Comparison of ENCODE assay signal across 15 cellular contexts in the genomic region with DNA sequence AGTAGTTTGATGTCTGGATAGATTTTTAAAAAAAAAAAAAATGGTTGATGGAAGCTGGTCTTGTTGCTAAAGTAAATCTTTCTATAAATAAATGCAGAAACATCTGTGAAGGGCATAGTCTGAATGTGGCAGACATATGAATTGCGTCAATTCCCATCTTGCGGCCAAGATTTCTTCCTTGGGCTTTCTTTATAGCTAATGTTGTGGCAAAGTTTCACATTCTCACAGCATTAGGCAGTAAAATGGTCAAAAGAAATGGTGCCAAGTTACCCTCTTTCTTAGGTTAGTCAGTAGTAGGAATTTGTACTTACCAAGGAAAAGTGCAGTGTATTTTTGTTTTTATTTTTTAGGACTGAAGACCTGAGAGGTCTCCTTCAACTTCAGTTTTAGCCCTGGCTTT. TPM values are rescaled to one million over a fixed set of nuclear protein-coding genes. Genes with fewer than 3 reads are reported as not detected.
A peak's percentile ranks its signal among the peaks of the same experiment; 100 is the strongest.
DNase-seq lines count a peak whose midpoint lies in the region; FAIRE-seq and TF ChIP-seq lines count a peak whose summit lies in the region.
"Had no signal": no experiment of that assay in that cellular context is flagged by ENCODE, and none has a peak within 500 bp of the region (broad histone marks: within the 10 kb centered on the region; RNA-seq: fewer than 3 reads in every experiment).

No MANE protein-coding gene starts in this region.

- H3K4me3 Mint-ChIP-seq in H9 = 0 out of 5 replicates have a peak overlapping the region, but pooled peaks of 1 of the 2 experiments have one; percentile 13
- H3K4me3 Mint-ChIP-seq in activated naive CD4-positive, alpha-beta T cell treated with anti-CD3 and anti-CD28 coated beads for 36 hours = no peak overlapping the region

- H3K9ac ChIP-seq in H9 (ENCODE audit: extremely low read depth, insufficient read length, low read length) (no peak overlapping the region), kidney (ENCODE audit: low read length in 2 of 2) (no peak overlapping the region)

- H3K36me3 ChIP-seq in tibial artery = no peaks in the 10 kb centered on the region
- H3K36me3 ChIP-seq in kidney (ENCODE audit: control insufficient read depth in 1 of 2, insufficient read depth in 2 of 2, low read length in 2 of 2) = no peaks in the 10 kb centered on the region
- H3K36me3 ChIP-seq: lower lobe of right lung, vagina had no signal

- no peak overlapping the region for H2BK5ac ChIP-seq in H9 (ENCODE audit: insufficient read length, low read length)

- no peak overlapping the region for H3K14ac ChIP-seq in H9 (ENCODE audit: insufficient read depth, low read length)

- H3K9me3 ChIP-seq in H9 (ENCODE audit: control insufficient read depth, low read depth, low read length) = no peaks in the 10 kb centered on the region
- H3K9me3 ChIP-seq in tibial artery = no peaks in the 10 kb centered on the region
- no peaks in the 10 kb centered on the region for H3K9me3 ChIP-seq in kidney (ENCODE audit: control insufficient read depth in 1 of 2, low read length in 2 of 2)
- H3K9me3 ChIP-seq: lower lobe of right lung, vagina had no signal

- H4K5ac ChIP-seq in H9 (ENCODE audit: insufficient read length, low read depth, low read length) = no peak overlapping the region

- no peaks in the 10 kb centered on the region for H3K79me1 ChIP-seq in H9 (ENCODE audit: insufficient read depth, low read depth, low read length, poor library complexity, severe bottlenecking)

- H3K27ac Mint-ChIP-seq in H9 = peak overlapping the region; percentile 90 to 98 (median 92); a peak in 5 of 7 replicates
- H3K27ac Mint-ChIP-seq in activated naive CD4-positive, alpha-beta T cell treated with anti-CD3 and anti-CD28 coated beads for 36 hours = no peak overlapping the region
- H3K27ac Mint-ChIP-seq: progenitor cell of endocrine pancreas had no signal

- CTCF ChIA-PET in activated naive CD4-positive, alpha-beta T cell treated with anti-CD3 and anti-CD28 coated beads for 36 hours (lab: Charles Lee) = interaction anchor here (0.6 kb wide), 1 partner anchor 143 kb away, joined by 3 read pairs; no protein-coding TSS in a partner anchor

- no peak overlapping the region for H3K23ac ChIP-seq in H9 (ENCODE audit: insufficient read length, low read depth, low read length)

- no peak overlapping the region for H3K18ac ChIP-seq in H9 (ENCODE audit: insufficient read length, low read depth, low read length)

- H4K91ac ChIP-seq in H9 (ENCODE audit: insufficient read length, low read depth, low read length) = no peak overlapping the region

- H3K27ac ChIP-seq in H9 (ENCODE audit: insufficient read length, low read depth, low read length) = no peak overlapping the region
- peak overlapping the region; percentile 54 to 55 for H3K27ac ChIP-seq in tibial artery
- no peak overlapping the region for H3K27ac ChIP-seq in kidney (ENCODE audit: low read depth in 2 of 2, low read length in 2 of 2)
- H3K27ac ChIP-seq: lower lobe of right lung, vagina had no signal

- no peak overlapping the region for H2BK20ac ChIP-seq in H9 (ENCODE audit: low read depth, low read length, poor library complexity, severe bottlenecking)

- no peaks in the 10 kb centered on the region for H3K27me3 Mint-ChIP-seq in H9 (ENCODE audit: low read depth)
- peaks cover 8% of the 10 kb centered on the region for H3K27me3 Mint-ChIP-seq in activated naive CD4-positive, alpha-beta T cell treated with anti-CD3 and anti-CD28 coated beads for 36 hours (ENCODE audit: low read depth)
- H3K27me3 Mint-ChIP-seq: progenitor cell of endocrine pancreas had no signal

- H3T11ph ChIP-seq in H9 (ENCODE audit: low read length) = peak overlapping the region; percentile 57

- FAIRE-seq in kidney (lab: Jason Lieb, UNC) = no peak
- FAIRE-seq: K562 had no signal

- no peak overlapping the region for H3K4me3 ChIP-seq in tibial artery
- no peak overlapping the region for H3K4me3 ChIP-seq in kidney (ENCODE audit: low read length in 2 of 2)
- H3K4me3 ChIP-seq: K562, lower lobe of right lung, vagina had no signal

- no peaks in the 10 kb centered on the region for H3K27me3 ChIP-seq in H9 (ENCODE audit: insufficient read depth, low read length)
- H3K27me3 ChIP-seq in tibial artery = no peaks in the 10 kb centered on the region
- H3K27me3 ChIP-seq: vagina had no signal

- H2AK5ac ChIP-seq in H9 (ENCODE audit: insufficient read length, low read length) = no peak overlapping the region

- H3K56ac ChIP-seq in H9 (ENCODE audit: insufficient read length, low read depth, low read length) = no peak overlapping the region

- H3K79me2 ChIP-seq in H9 (ENCODE audit: insufficient read depth, low read length) = peaks cover 8% of the 10 kb centered on the region; the same call in 1 of the 2 replicates

- no peak for TF ChIP-seq CTCF in H9 (conservative IDR thresholded peaks at IDR 0.05)
- no peak for TF ChIP-seq CTCF in tibial artery (IDR thresholded peaks at IDR 0.05)
- no peak for TF ChIP-seq CTCF in kidney (IDR thresholded peaks at IDR 0.05; ENCODE audit: borderline replicate concordance, extremely low read depth, insufficient read depth)

- DNase-seq in H9 (no peak), amniotic stem cell (lab: John Stamatoyannopoulos, UW) (peak; percentile 61), hepatic stellate cell (ENCODE audit: low spot score) (peak; percentile 28), tibial artery (no peak), kidney (no peak), iPS-NIHi11 (ENCODE audit: low spot score) (no peak)
- no peak for DNase-seq in activated naive CD4-positive, alpha-beta T cell treated with anti-CD3 and anti-CD28 coated beads for 36 hours
- DNase-seq: central memory CD4-positive, alpha-beta T cell; DMS53; lower lobe of right lung; NCI-H2029 treated with DMSO at 0.1 percent for 48 hours had no signal

- H2BK12ac ChIP-seq in H9 (ENCODE audit: insufficient read length, low read depth, low read length) = no peak overlapping the region

- H3K36me3 Mint-ChIP-seq in H9 (ENCODE audit: insufficient read depth in 1 of 3, low read depth in 3 of 3) = peaks cover 0 to 2% (median 0%) of the 10 kb centered on the region in 3 experiments; a peak in 1 of 7 replicates
- no peaks in the 10 kb centered on the region for H3K36me3 Mint-ChIP-seq in activated naive CD4-positive, alpha-beta T cell treated with anti-CD3 and anti-CD28 coated beads for 36 hours (ENCODE audit: low read depth)

- H3K4ac ChIP-seq in H9 (ENCODE audit: low read depth, low read length) = no peak overlapping the region

- no CpG with 5 or more reads among the region's 2 CpGs for WGBS in H9 (ENCODE audit: extremely low coverage, insufficient read length, low lambda C conversion rate)

- peaks cover 70 to 76% of the 10 kb centered on the region in 2 experiments for H3K4me1 Mint-ChIP-seq in H9
- no peaks in the 10 kb centered on the region for H3K4me1 Mint-ChIP-seq in activated naive CD4-positive, alpha-beta T cell treated with anti-CD3 and anti-CD28 coated beads for 36 hours (ENCODE audit: low read depth)

- no peak overlapping the region for H2BK15ac ChIP-seq in H9 (ENCODE audit: low read depth, low read length)

- no peak overlapping the region for H2AFZ ChIP-seq in H9 (ENCODE audit: low read length)

- H3K23me2 ChIP-seq in H9 (ENCODE audit: insufficient read length, low read depth, low read length, poor library complexity, severe bottlenecking) = no peaks in the 10 kb centered on the region

- no peaks in the 10 kb centered on the region for H3K9me3 Mint-ChIP-seq in H9
- no peaks in the 10 kb centered on the region for H3K9me3 Mint-ChIP-seq in activated naive CD4-positive, alpha-beta T cell treated with anti-CD3 and anti-CD28 coated beads for 36 hours

- intact Hi-C loops in tibial artery (cut with DNase I; ENCODE audit: low total_unique reads) = no loop called here
- intact Hi-C loops in kidney (cut with DNase I) = no loop called here
- intact Hi-C loops in activated naive CD4-positive, alpha-beta T cell treated with anti-CD3 and anti-CD28 coated beads for 36 hours (cut with micrococcal nuclease) = no loop called here

- no peaks in the 10 kb centered on the region for H4K20me1 ChIP-seq in H9 (ENCODE audit: control insufficient read depth, insufficient read depth, insufficient read length)

- no peak overlapping the region for H2BK120ac ChIP-seq in H9 (ENCODE audit: low read depth, low read length, poor library complexity, severe bottlenecking)

- H3K4me1 ChIP-seq in H9 (ENCODE audit: insufficient read depth, low read length) (peaks cover 5% of the 10 kb centered on the region; the same call in 1 of the 2 replicates), tibial artery (peaks cover 0 to 60% (median 35%) of the 10 kb centered on the region in 4 donors), kidney (ENCODE audit: control insufficient read depth in 1 of 2, insufficient read depth in 1 of 2, low read depth in 1 of 2, low read length in 2 of 2) (peaks cover 6 to 27% of the 10 kb centered on the region in 2 donors)

- no peak overlapping the region for H4K8ac ChIP-seq in H9 (replicated peaks; ENCODE audit: insufficient read length, low read depth, low read length)

- H3K4me2 ChIP-seq in H9 (ENCODE audit: insufficient read depth, insufficient read length, low read length) = no peak overlapping the region

RNA-seq across cellular contexts. Expression of a gene that starts 35.8 kb away (rescaled TPM):
- total RNA-seq in H9 (2021) (38.8 and 40.6 TPM in 2 replicates), kidney (52.8 TPM)
- polyA plus RNA-seq in kidney (ENCODE audit: insufficient read depth, low read depth, low replicate concordance) = 12.0 TPM
- under 1 TPM; 0.32 to 0.81 TPM for total RNA-seq in activated naive CD4-positive, alpha-beta T cell treated with anti-CD3 and anti-CD28 coated beads for 36 hours
- total RNA-seq: OCI-LY7 had no signal

Comparison
In these comparisons a context has a peak if more than half of its experiments do, and no peak if none do; other contexts are left out.
1. DNase-seq: peak in amniotic stem cell (single experiment) and hepatic stellate cell (single experiment); none in H9 (single experiment), tibial artery (0 of 2), kidney (single experiment), activated naive CD4-positive, alpha-beta T cell treated with anti-CD3 and anti-CD28 coated beads for 36 hours (single experiment) and iPS-NIHi11 (single experiment).
2. H3K27ac ChIP-seq: peak in tibial artery (2 of 2); none in H9 (single experiment) and kidney (0 of 2).
3. RNA of a gene that starts 35.8 kb away (total RNA-seq): 52.8 TPM in kidney (single experiment) and 38.8 to 40.6 TPM in H9; 0.32 to 0.81 TPM in activated naive CD4-positive, alpha-beta T cell treated with anti-CD3 and anti-CD28 coated beads for 36 hours; every median in the first group is over 10 times any median in the second.